In genomic region chr16:85363427-85363826, GRCh38 we compare ENCODE assay signal across 14 cellular contexts.
DNase-seq lines count a peak whose midpoint lies in the region; ATAC-seq and TF ChIP-seq lines count a peak whose summit lies in the region.
"Had no signal": no experiment of that assay in that cellular context is flagged by ENCODE, and none has a peak within 500 bp of the region (broad histone marks: within the 10 kb centered on the region; RNA-seq: fewer than 3 reads in every experiment).

No MANE protein-coding gene starts in this region.

- H3K36me3 ChIP-seq in BLaER1 (no peaks in the 10 kb centered on the region), fibroblast of lung (ENCODE audit: control insufficient read depth, insufficient read depth, low read length) (no peaks in the 10 kb centered on the region), suprapubic skin (no peaks in the 10 kb centered on the region), gastrocnemius medialis (no peaks in the 10 kb centered on the region)

- TF ChIP-seq EP300 in suprapubic skin (IDR thresholded peaks at IDR 0.05), result no peak

- ATAC-seq in gastrocnemius medialis, result no peak
- ATAC-seq in HG02885 (IDR thresholded peaks at IDR 0.05; ENCODE audit: poor library complexity, unreplicated experiment), result no peak

- H3K4me2 ChIP-seq in BLaER1 (peak overlapping the region; percentile 81), fibroblast of lung (ENCODE audit: extremely low read depth, insufficient read depth, low read length) (no peak overlapping the region)

- 93% methylated on average over 2 of the region's 5 CpGs for WGBS in suprapubic skin

- H3K4me3 ChIP-seq in BLaER1 (no peak overlapping the region), fibroblast of lung (replicated peaks in 1 of 4; ENCODE audit: control extremely low read depth in 1 of 4, insufficient read depth in 1 of 4, low read depth in 3 of 4, low read length in 4 of 4) (no peak overlapping the region), suprapubic skin (no peak overlapping the region), gastrocnemius medialis (no peak overlapping the region)
- H3K4me3 ChIP-seq: SK-N-MC had no signal

- no peak overlapping the region for H3K9ac ChIP-seq in BLaER1
- H3K9ac ChIP-seq in fibroblast of lung (ENCODE audit: insufficient read depth, low read length), result no peak overlapping the region

- H4K20me1 ChIP-seq in BLaER1, result peaks cover 11% of the 10 kb centered on the region
- H4K20me1 ChIP-seq in fibroblast of lung (ENCODE audit: control insufficient read depth, extremely low read depth, insufficient read depth, low read length), result no peaks in the 10 kb centered on the region

- H3K9me3 ChIP-seq in BLaER1, result no peaks in the 10 kb centered on the region
- H3K9me3 ChIP-seq in fibroblast of lung (ENCODE audit: control insufficient read depth, insufficient read depth, low read depth, low read length), result no peaks in the 10 kb centered on the region
- H3K9me3 ChIP-seq in suprapubic skin, result no peaks in the 10 kb centered on the region
- no peaks in the 10 kb centered on the region for H3K9me3 ChIP-seq in gastrocnemius medialis

- H3K27ac ChIP-seq in BLaER1 (no peak overlapping the region), fibroblast of lung (ENCODE audit: insufficient read depth, low read length) (peak overlapping the region; percentile 16), suprapubic skin (peak overlapping the region; percentile 46), gastrocnemius medialis (no peak overlapping the region)
- H3K27ac ChIP-seq: SK-N-MC had no signal

- intact Hi-C loops in gastrocnemius medialis (cut with DNase I; ENCODE audit: low total_unique reads), result no loop called here

- H3K27me3 ChIP-seq in BLaER1, result no peaks in the 10 kb centered on the region
- no peaks in the 10 kb centered on the region for H3K27me3 ChIP-seq in fibroblast of lung (ENCODE audit: control insufficient read depth, insufficient read depth, low read length)
- H3K27me3 ChIP-seq in suprapubic skin, result no peaks in the 10 kb centered on the region
- H3K27me3 ChIP-seq in gastrocnemius medialis, result no peaks in the 10 kb centered on the region

- no peak overlapping the region for H2AFZ ChIP-seq in fibroblast of lung (ENCODE audit: low read length)

- H3K4me1 ChIP-seq in BLaER1, result peaks cover 88% of the 10 kb centered on the region
- H3K4me1 ChIP-seq in fibroblast of lung (ENCODE audit: control insufficient read depth, extremely low read depth, insufficient read depth, low read length), result peaks cover 14% of the 10 kb centered on the region
- H3K4me1 ChIP-seq in suprapubic skin, result peaks cover 85% of the 10 kb centered on the region
- peaks cover 14 to 20% of the 10 kb centered on the region in 2 donors for H3K4me1 ChIP-seq in gastrocnemius medialis

- TF ChIP-seq CTCF in fibroblast of lung (conservative IDR thresholded peaks at IDR 0.05 in 1 of 2, IDR thresholded peaks at IDR 0.05 in 1 of 2; ENCODE audit: low read depth in 1 of 2, low read length in 2 of 2), result peak in 1 of 2 donors; percentile 21
- no peak for TF ChIP-seq CTCF in suprapubic skin (IDR thresholded peaks at IDR 0.05)
- no peak for TF ChIP-seq CTCF in gastrocnemius medialis (IDR thresholded peaks at IDR 0.05 in 4 of 5, conservative IDR thresholded peaks at IDR 0.05 in 1 of 5)

- in situ Hi-C loops in gastrocnemius medialis (cut with MboI; ENCODE audit: low sequenced_read_pairs in 4 of 4), result no loop called here

- no peaks in the 10 kb centered on the region for H3K79me2 ChIP-seq in fibroblast of lung (ENCODE audit: control insufficient read depth, insufficient read depth, low read length)

- DNase-seq in amniotic epithelial cell (ENCODE audit: low read depth) (peak; percentile 42), fibroblast of lung (ENCODE audit: low read depth in 2 of 2) (no peak), suprapubic skin (ENCODE audit: low spot score in 2 of 2) (no peak), gastrocnemius medialis (no peak), NK-92 (lab: John Stamatoyannopoulos, UW; ENCODE audit: unreplicated experiment) (no peak)
- DNase-seq: HCEC 1CT, MV-4-11, NCI-H1436, NCI-H2029 treated with DMSO at 0.1 percent for 48 hours, NCI-H510A treated with DMSO at 0.1 percent for 48 hours, RPMI8226 had no signal

- TF ChIP-seq POLR2A in suprapubic skin (IDR thresholded peaks at IDR 0.05) (no peak), gastrocnemius medialis (IDR thresholded peaks at IDR 0.05) (no peak)

Comparison
In these comparisons a context has a peak if more than half of its experiments do, and no peak if none do; other contexts are left out.
1. H3K27ac ChIP-seq: peak in fibroblast of lung (single experiment) and suprapubic skin (single experiment); none in BLaER1 (single experiment) and gastrocnemius medialis (0 of 4).